In the genomic region with DNA sequence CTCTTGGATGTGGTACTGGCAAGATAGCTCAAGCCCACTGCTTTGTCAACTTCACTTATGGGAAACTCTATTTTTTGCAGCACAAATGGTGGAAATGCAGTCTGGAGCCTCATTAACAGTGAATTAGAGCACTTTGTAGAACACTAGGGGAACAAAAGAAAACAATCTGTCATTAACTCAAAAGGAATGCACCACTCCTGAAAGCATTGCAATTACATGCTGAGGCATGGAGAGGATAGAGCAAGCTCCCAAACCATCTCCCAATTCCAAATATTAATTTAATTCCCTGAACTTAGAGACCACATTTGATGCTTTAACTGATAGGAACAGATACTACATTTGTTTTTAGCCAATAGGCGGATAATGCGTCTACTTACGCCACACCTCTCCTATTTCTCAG, we compare ENCODE assay signal across 18 cellular contexts.
"Had no signal": no experiment of that assay in that cellular context is flagged by ENCODE, and none has a peak within 500 bp of the region (broad histone marks: within the 10 kb centered on the region; RNA-seq: fewer than 3 reads in every experiment).

No MANE protein-coding gene starts in this region.

- H3K36me3 Mint-ChIP-seq: type B pancreatic cell had no signal

- H3K4me3 ChIP-seq: esophagus squamous epithelium, lung, pancreas, right lobe of liver, testis had no signal

- H3K27me3 ChIP-seq: esophagus squamous epithelium, pancreas, right lobe of liver, testis had no signal

- H3K4me1 Mint-ChIP-seq: activated CD4-positive, alpha-beta T cell treated with anti-CD3 and anti-CD28 coated beads, Interleukin-2, amount 10 ng/mL, durations not matched to agents 7 days and 5 days had no signal

- DNase-seq: activated CD4-positive, alpha-beta T cell treated with anti-CD3 and anti-CD28 coated beads, Interleukin-2, amount 10 ng/mL, durations not matched to agents 7 days and 5 days; activated CD8-positive, alpha-beta memory T cell treated with anti-CD3 and anti-CD28 coated beads, Interleukin-2, amount 50 U/mL, for 4 hours; activated effector memory CD4-positive, alpha-beta T cell treated with anti-CD3 and anti-CD28 coated beads, Interleukin-2, amount 50 U/mL, for 16 hours; activated naive CD4-positive, alpha-beta T cell treated with anti-CD3 and anti-CD28 coated beads, Interleukin-2, amount 50 U/mL, for 16 hours; activated T-cell treated with anti-CD3 and anti-CD28 coated beads, Interleukin-2, amount 50 U/mL, for 4 hours; cerebellar nuclear complex; cortex of kidney; effector CD4-positive, alpha-beta T cell; esophagus squamous epithelium; pancreas; right lobe of liver; small intestine; stimulated activated CD4-positive, alpha-beta T cell treated with anti-CD3 and anti-CD28 coated beads, Interleukin-4, amount 100 ng/mL, for 1 hour; T1000; testis had no signal

- H3K4me3 Mint-ChIP-seq: activated CD4-positive, alpha-beta T cell treated with anti-CD3 and anti-CD28 coated beads, Interleukin-2, amount 10 ng/mL, durations not matched to agents 7 days and 5 days; activated T-cell treated with anti-CD3 and anti-CD28 coated beads, Interleukin-2, amount 50 U/mL, for 4 hours; type B pancreatic cell had no signal

- H3K36me3 ChIP-seq: esophagus squamous epithelium, pancreas, right lobe of liver had no signal

- H3K9me3 Mint-ChIP-seq: activated CD4-positive, alpha-beta T cell treated with anti-CD3 and anti-CD28 coated beads, Interleukin-2, amount 10 ng/mL, durations not matched to agents 7 days and 5 days; activated T-cell treated with anti-CD3 and anti-CD28 coated beads, Interleukin-2, amount 50 U/mL, for 4 hours had no signal

- H3K27me3 Mint-ChIP-seq: activated CD4-positive, alpha-beta T cell treated with anti-CD3 and anti-CD28 coated beads, Interleukin-2, amount 10 ng/mL, durations not matched to agents 7 days and 5 days; type B pancreatic cell had no signal

- H3K27ac ChIP-seq: esophagus squamous epithelium, pancreas, right lobe of liver, testis had no signal

- ATAC-seq: activated T-cell treated with anti-CD3 and anti-CD28 coated beads, Interleukin-2, amount 50 U/mL, for 4 hours; left lobe of liver; pancreas; right lobe of liver had no signal

- H3K4me1 ChIP-seq: pancreas, right lobe of liver, testis had no signal

- H3K9me3 ChIP-seq: esophagus squamous epithelium, pancreas, right lobe of liver, testis had no signal

- H3K27ac Mint-ChIP-seq: activated CD4-positive, alpha-beta T cell treated with anti-CD3 and anti-CD28 coated beads, Interleukin-2, amount 10 ng/mL, durations not matched to agents 7 days and 5 days; type B pancreatic cell had no signal
